1 cellular context compared by ENCODE assay signal in genomic region chr10:112377116-112377515, GRCh38.
TF ChIP-seq lines count a peak whose summit lies in the region.

No MANE protein-coding gene starts in this region.

TF ChIP-seq in GM12878, 131 proteins besides CTCF, POLR2A, EP300 and RAD21:
- TF ChIP-seq, protein P1, sequence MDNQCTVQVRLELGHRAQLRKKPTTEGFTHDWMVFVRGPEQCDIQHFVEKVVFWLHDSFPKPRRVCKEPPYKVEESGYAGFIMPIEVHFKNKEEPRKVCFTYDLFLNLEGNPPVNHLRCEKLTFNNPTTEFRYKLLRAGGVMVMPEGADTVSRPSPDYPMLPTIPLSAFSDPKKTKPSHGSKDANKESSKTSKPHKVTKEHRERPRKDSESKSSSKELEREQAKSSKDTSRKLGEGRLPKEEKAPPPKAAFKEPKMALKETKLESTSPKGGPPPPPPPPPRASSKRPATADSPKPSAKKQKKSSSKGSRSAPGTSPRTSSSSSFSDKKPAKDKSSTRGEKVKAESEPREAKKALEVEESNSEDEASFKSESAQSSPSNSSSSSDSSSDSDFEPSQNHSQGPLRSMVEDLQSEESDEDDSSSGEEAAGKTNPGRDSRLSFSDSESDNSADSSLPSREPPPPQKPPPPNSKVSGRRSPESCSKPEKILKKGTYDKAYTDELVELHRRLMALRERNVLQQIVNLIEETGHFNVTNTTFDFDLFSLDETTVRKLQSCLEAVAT (IDR thresholded peaks at IDR 0.05): 0 out of 2 replicates have a peak, but pooled peaks have one; percentile 30
TF ChIP-seq in GM12878: peak in this region for 1; not testable (repeated sequence) for 130.
